8 cellular contexts compared by ENCODE assay signal in the genomic region with DNA sequence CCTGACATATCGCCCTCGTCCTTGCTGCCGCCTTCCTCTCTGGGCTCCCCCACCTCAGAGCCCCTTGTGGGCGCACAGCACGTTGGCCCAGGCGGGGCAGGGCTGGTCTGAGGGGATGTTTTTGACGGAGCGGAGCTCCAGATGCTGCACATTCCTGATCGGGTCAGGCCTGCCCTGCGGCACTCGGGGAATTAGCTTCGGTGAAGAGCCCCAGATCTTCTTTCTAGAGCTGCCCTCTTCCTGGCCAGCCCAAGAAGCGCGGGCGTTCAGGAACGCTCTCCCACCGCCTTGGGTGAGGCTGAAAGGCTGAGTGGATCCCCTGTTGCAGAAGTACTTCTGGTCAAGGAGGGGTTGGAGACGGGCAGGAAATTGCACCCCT.
A peak's percentile ranks its signal among the peaks of the same experiment; 100 is the strongest.
DNase-seq lines count a peak whose midpoint lies in the region; ATAC-seq lines count a peak whose summit lies in the region.

No MANE protein-coding gene starts in this region.

- H3K4me3 Mint-ChIP-seq in stimulated activated memory B cell treated with anti-CD40 and anti-IgM and Interleukin-4, amounts not matched to agents 10 μg/mL and 1 μg/mL and 100 μg/mL, for 72 hours, result peak overlapping the region; percentile 88

- in situ Hi-C loops in HAP-1 (cut with MboI; ENCODE audit: low sequenced_read_pairs), result no loop called here

- peak overlapping the region; percentile 73 for H3K27ac Mint-ChIP-seq in stimulated activated memory B cell treated with anti-CD40 and anti-IgM and Interleukin-4, amounts not matched to agents 10 μg/mL and 1 μg/mL and 100 μg/mL, for 72 hours

- H3K9me3 ChIP-seq in HAP-1 (no peaks in the 10 kb centered on the region), adipocyte (ENCODE audit: control insufficient read depth, low read length) (no peaks in the 10 kb centered on the region), iPS-18c (ENCODE audit: control insufficient read depth, insufficient read depth, low read length) (no peaks in the 10 kb centered on the region)

- H3K36me3 ChIP-seq in HAP-1 (replicated peaks) (peaks cover 13% of the 10 kb centered on the region), adipocyte (ENCODE audit: control insufficient read depth, insufficient read depth, low read length, severe bottlenecking) (no peaks in the 10 kb centered on the region)

- peak overlapping the region; percentile 92 for H3K9ac ChIP-seq in adipocyte (ENCODE audit: low read length)

- peaks cover 16% of the 10 kb centered on the region for H3K4me1 ChIP-seq in HAP-1
- H3K4me1 ChIP-seq in adipocyte (ENCODE audit: control insufficient read depth, insufficient read depth, low read length), result peaks cover 38% of the 10 kb centered on the region

- no peaks in the 10 kb centered on the region for H3K36me3 Mint-ChIP-seq in stimulated activated memory B cell treated with anti-CD40 and anti-IgM and Interleukin-4, amounts not matched to agents 10 μg/mL and 1 μg/mL and 100 μg/mL, for 72 hours

- peaks cover 34% of the 10 kb centered on the region for H3K4me1 Mint-ChIP-seq in stimulated activated memory B cell treated with anti-CD40 and anti-IgM and Interleukin-4, amounts not matched to agents 10 μg/mL and 1 μg/mL and 100 μg/mL, for 72 hours

- no peak for ATAC-seq in stimulated activated memory B cell treated with anti-CD40 and anti-IgM and Interleukin-4, amounts not matched to agents 10 μg/mL and 1 μg/mL and 100 μg/mL, for 72 hours
- ATAC-seq in HG03457 (IDR thresholded peaks at IDR 0.05; ENCODE audit: unreplicated experiment), result no peak

- peak; percentile 10 to 74 for DNase-seq in HAP-1 (ENCODE audit: low spot score in 2 of 2)
- DNase-seq in adipocyte (ENCODE audit: low read depth), result peak; percentile 77
- DNase-seq in NCI-H146 (lab: John Stamatoyannopoulos, UW), result no peak
- no peak for DNase-seq in activated CD8-positive, alpha-beta memory T cell treated with anti-CD3 and anti-CD28 coated beads for 24 hours
- no peak for DNase-seq in NCI-H345 treated with DMSO at 0.1 percent for 48 hours (lab: John Stamatoyannopoulos, UW; ENCODE audit: unreplicated experiment)

- peaks cover 58% of the 10 kb centered on the region for H3K27me3 Mint-ChIP-seq in stimulated activated memory B cell treated with anti-CD40 and anti-IgM and Interleukin-4, amounts not matched to agents 10 μg/mL and 1 μg/mL and 100 μg/mL, for 72 hours

- H3K4me3 ChIP-seq in HAP-1, result peak overlapping the region; percentile 75
- peak overlapping the region; percentile 97 for H3K4me3 ChIP-seq in adipocyte (ENCODE audit: low read length)
- peak overlapping the region; percentile 21 for H3K4me3 ChIP-seq in iPS-18c (ENCODE audit: insufficient read depth, low read depth, low read length)

- no peaks in the 10 kb centered on the region for H3K9me3 Mint-ChIP-seq in stimulated activated memory B cell treated with anti-CD40 and anti-IgM and Interleukin-4, amounts not matched to agents 10 μg/mL and 1 μg/mL and 100 μg/mL, for 72 hours

- H3K27me3 ChIP-seq in HAP-1 (ENCODE audit: low read depth) (peaks cover 4% of the 10 kb centered on the region; the same call in 1 of the 2 replicates), adipocyte (replicated peaks; ENCODE audit: control insufficient read depth, insufficient read depth, low read length) (peaks cover 20% of the 10 kb centered on the region)

Comparison
In these comparisons a context has a peak if more than half of its experiments do, and no peak if none do; other contexts are left out.
1. DNase-seq: peak in HAP-1 (2 of 2) and adipocyte (single experiment); none in NCI-H146 (single experiment), activated CD8-positive, alpha-beta memory T cell treated with anti-CD3 and anti-CD28 coated beads for 24 hours (single experiment) and NCI-H345 treated with DMSO at 0.1 percent for 48 hours (single experiment).
2. H3K4me3 ChIP-seq: peak in every context shown above with its lines; median percentile 97 in adipocyte; 75 in HAP-1; 21 in iPS-18c.